In the genomic region with DNA sequence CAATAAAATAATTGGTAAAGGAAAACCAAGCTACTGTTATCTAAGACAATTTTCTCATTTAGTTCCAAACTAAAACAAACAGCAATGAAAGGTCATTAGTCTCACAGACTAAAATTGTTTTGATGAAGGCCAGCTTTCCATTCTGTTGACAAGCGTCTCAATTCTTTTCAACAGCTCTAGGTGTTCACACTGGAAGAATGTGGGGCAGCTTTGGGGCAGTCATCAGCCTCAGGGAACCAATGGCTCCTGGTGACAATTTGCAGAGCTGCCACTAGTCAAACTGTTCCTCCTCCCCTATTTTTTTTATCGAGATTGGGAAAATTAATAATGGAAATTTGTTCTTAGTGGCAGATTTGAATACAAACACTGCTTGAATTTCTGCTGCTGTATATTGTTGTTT, we compare ENCODE assay signal across 15 cellular contexts.
DNase-seq lines count a peak whose midpoint lies in the region; ATAC-seq and TF ChIP-seq lines count a peak whose summit lies in the region.
"Had no signal": no experiment of that assay in that cellular context is flagged by ENCODE, and none has a peak within 500 bp of the region (broad histone marks: within the 10 kb centered on the region; RNA-seq: fewer than 3 reads in every experiment).

No MANE protein-coding gene starts in this region.

- peaks cover 44% of the 10 kb centered on the region for H3K4me1 Mint-ChIP-seq in type B pancreatic cell (ENCODE audit: unreplicated experiment)
- H3K4me1 Mint-ChIP-seq in stimulated activated naive CD8-positive, alpha-beta T cell treated with anti-CD3 and anti-CD28 coated beads, Interleukin-15, amount 100 ng/mL, for 72 hours: no peaks in the 10 kb centered on the region
- H3K4me1 Mint-ChIP-seq: CD4-positive, alpha-beta memory T cell had no signal

- H3K36me3 Mint-ChIP-seq in type B pancreatic cell: peaks cover 54% of the 10 kb centered on the region
- H3K36me3 Mint-ChIP-seq: CD4-positive, alpha-beta memory T cell had no signal

- no peaks in the 10 kb centered on the region for H3K27me3 Mint-ChIP-seq in type B pancreatic cell
- H3K27me3 Mint-ChIP-seq in stimulated activated naive CD8-positive, alpha-beta T cell treated with anti-CD3 and anti-CD28 coated beads, Interleukin-15, amount 100 ng/mL, for 72 hours: peaks cover 7% of the 10 kb centered on the region
- H3K27me3 Mint-ChIP-seq: CD4-positive, alpha-beta memory T cell had no signal

- in situ Hi-C loops in G401 (cut with HindIII; ENCODE audit: low sequenced_read_pairs): no loop called here

- peak overlapping the region; percentile 55 for H3K27ac Mint-ChIP-seq in type B pancreatic cell
- H3K27ac Mint-ChIP-seq in stimulated activated naive CD8-positive, alpha-beta T cell treated with anti-CD3 and anti-CD28 coated beads, Interleukin-15, amount 100 ng/mL, for 72 hours: no peak overlapping the region
- H3K27ac Mint-ChIP-seq: CD4-positive, alpha-beta memory T cell had no signal

- peak; percentile 60 to 93 for ATAC-seq in left cardiac atrium
- ATAC-seq in stimulated activated naive CD8-positive, alpha-beta T cell treated with anti-CD3 and anti-CD28 coated beads, Interleukin-15, amount 100 ng/mL, for 72 hours: no peak
- ATAC-seq: A549, HCT116 had no signal

- H3K27me3 ChIP-seq in cardiac muscle cell (no peaks in the 10 kb centered on the region), muscle layer of duodenum (ENCODE audit: low read depth, low read length) (no peaks in the 10 kb centered on the region)
- H3K27me3 ChIP-seq: BE2C had no signal

- intact Hi-C loops in left cardiac atrium (cut with DNase I): no loop called here

- TF ChIP-seq CTCF in cardiac muscle cell (IDR thresholded peaks at IDR 0.05; ENCODE audit: low read depth, low read length) (no peak), type B pancreatic cell (conservative IDR thresholded peaks at IDR 0.05) (peak; percentile 20), GM20000 (IDR thresholded peaks at IDR 0.05; ENCODE audit: extremely low read depth, missing control alignments) (no peak)

- H3K4me3 Mint-ChIP-seq in type B pancreatic cell: no peak overlapping the region
- no peak overlapping the region for H3K4me3 Mint-ChIP-seq in stimulated activated naive CD8-positive, alpha-beta T cell treated with anti-CD3 and anti-CD28 coated beads, Interleukin-15, amount 100 ng/mL, for 72 hours
- H3K4me3 Mint-ChIP-seq: CD4-positive, alpha-beta memory T cell had no signal

- H3K9me3 ChIP-seq in cardiac muscle cell (ENCODE audit: low read depth): no peaks in the 10 kb centered on the region
- H3K9me3 ChIP-seq in muscle layer of duodenum (ENCODE audit: control insufficient read depth in 1 of 2, low read length in 2 of 2): no peaks in the 10 kb centered on the region
- H3K9me3 ChIP-seq: A549, BE2C had no signal

- H3K36me3 ChIP-seq in cardiac muscle cell (peaks cover 8% of the 10 kb centered on the region), muscle layer of duodenum (ENCODE audit: control insufficient read depth in 1 of 2, insufficient read depth in 2 of 2, low read length in 2 of 2) (no peaks in the 10 kb centered on the region)

- peaks cover 7% of the 10 kb centered on the region for H3K9me3 Mint-ChIP-seq in type B pancreatic cell
- peaks cover 0 to 17% of the 10 kb centered on the region in 2 donors for H3K9me3 Mint-ChIP-seq in stimulated activated naive CD8-positive, alpha-beta T cell treated with anti-CD3 and anti-CD28 coated beads, Interleukin-15, amount 100 ng/mL, for 72 hours

- H3K27ac ChIP-seq in cardiac muscle cell: peak overlapping the region; percentile 94
- peak overlapping the region; percentile 15 for H3K27ac ChIP-seq in muscle layer of duodenum (ENCODE audit: low read length)
- H3K27ac ChIP-seq: A549, C4-2B, HL-60 had no signal

- no peak overlapping the region for H3K4me3 ChIP-seq in cardiac muscle cell
- no peak overlapping the region for H3K4me3 ChIP-seq in muscle layer of duodenum (ENCODE audit: low read depth in 1 of 2, low read length in 2 of 2)
- H3K4me3 ChIP-seq: A549 had no signal

- DNase-seq in cardiac muscle cell (ENCODE audit: low read depth in 1 of 2, low spot score in 1 of 2) (peak in 1 of 2 donors; percentile 90), left cardiac atrium (no peak), type B pancreatic cell (ENCODE audit: extremely low spot score, unreplicated experiment) (no peak), G401 (ENCODE audit: low spot score) (no peak), GM20000 (ENCODE audit: low spot score) (no peak)
- DNase-seq in stimulated activated naive CD8-positive, alpha-beta T cell treated with anti-CD3 and anti-CD28 coated beads, Interleukin-15, amount 100 ng/mL, for 72 hours: no peak
- DNase-seq: BE2C; CD4-positive, alpha-beta memory T cell; DMS79; GDM1 had no signal

- H3K4me1 ChIP-seq in cardiac muscle cell (ENCODE audit: low read depth) (peaks cover 41% of the 10 kb centered on the region), muscle layer of duodenum (ENCODE audit: control insufficient read depth in 1 of 2, insufficient read depth in 2 of 2, low read length in 2 of 2) (peaks cover 0 to 18% of the 10 kb centered on the region in 2 donors)
- H3K4me1 ChIP-seq: A549 had no signal
